33 cellular contexts compared by ENCODE assay signal in genomic region chr2:127055786-127056076, GRCh38.
"Had no signal": no experiment of that assay in that cellular context is flagged by ENCODE, and none has a peak within 500 bp of the region (broad histone marks: within the 10 kb centered on the region; RNA-seq: fewer than 3 reads in every experiment).

No MANE protein-coding gene starts in this region.

- H3K4me3 Mint-ChIP-seq: activated CD4-positive, alpha-beta T cell treated with anti-CD3 and anti-CD28 coated beads, Interleukin-2, amount 10 ng/mL, durations not matched to agents 24 days and 14 days; activated CD8-positive, alpha-beta T cell treated with anti-CD3 and anti-CD28 coated beads for 36 hours; activated naive CD8-positive, alpha-beta T cell treated with anti-CD3 and anti-CD28 coated beads for 36 hours; activated T-cell treated with anti-CD3 and anti-CD28 coated beads, Interleukin-2, amount 50 U/mL, for 72 hours; activated T-helper 17 cell treated with anti-CD3 and anti-CD28 coated beads, Interleukin-2, amount 50 U/mL, for 72 hours had no signal

- DNase-seq: activated CD4-positive, alpha-beta T cell treated with anti-CD3 and anti-CD28 coated beads for 1 hour; activated CD4-positive, alpha-beta T cell treated with anti-CD3 and anti-CD28 coated beads, Interleukin-2, amount 10 ng/mL, durations not matched to agents 24 days and 14 days; activated CD4-positive, alpha-beta T cell treated with anti-CD3 and anti-CD28 coated beads, Interleukin-2, amount 50 U/mL, for 4 hours; activated CD4-positive, CD25-positive, alpha-beta regulatory T cell; activated CD8-positive, alpha-beta T cell treated with anti-CD3 and anti-CD28 coated beads for 36 hours; activated effector memory CD4-positive, alpha-beta T cell treated with anti-CD3 and anti-CD28 coated beads, Interleukin-2, amount 50 U/mL, for 16 hours; activated naive CD4-positive, alpha-beta T cell; activated naive CD4-positive, alpha-beta T cell treated with anti-CD3 and anti-CD28 coated beads, Interleukin-2, amount 50 U/mL, for 16 hours; activated naive CD8-positive, alpha-beta T cell treated with anti-CD3 and anti-CD28 coated beads for 36 hours; activated T-cell treated with anti-CD3 and anti-CD28 coated beads, Interleukin-2, amount 50 U/mL, for 1 hour; activated T-cell treated with anti-CD3 and anti-CD28 coated beads, Interleukin-2, amount 50 U/mL, for 72 hours; amniotic stem cell; brain microvascular endothelial cell; MM.1S; MV-4-11; NCI-H1092; NCI-H1436 treated with DMSO at 0.1 percent for 48 hours; NCI-H1694 treated with DMSO at 0.1 percent for 48 hours; NCI-H2029; NCI-H2171; NCI-H524; NCI-H748 treated with DMSO at 0.1 percent for 48 hours; NK-92 treated with Interleukin-12 subunit alpha and Interleukin-12 subunit beta, amount 100 ng/mL, for 24 hours; PC-3; Peyer's patch; RPMI8226; SW 1271; T-helper 1 cell; T-helper 2 cell; T-helper 9 cell; WERI-Rb-1 had no signal

- H3K9me3 ChIP-seq: Peyer's patch had no signal

- H3K4me3 ChIP-seq: Peyer's patch had no signal

- H3K9me3 Mint-ChIP-seq: activated CD4-positive, alpha-beta T cell treated with anti-CD3 and anti-CD28 coated beads, Interleukin-2, amount 10 ng/mL, durations not matched to agents 24 days and 14 days; activated CD8-positive, alpha-beta T cell treated with anti-CD3 and anti-CD28 coated beads for 36 hours; activated naive CD8-positive, alpha-beta T cell treated with anti-CD3 and anti-CD28 coated beads for 36 hours; activated T-cell treated with anti-CD3 and anti-CD28 coated beads, Interleukin-2, amount 50 U/mL, for 72 hours; activated T-helper 17 cell treated with anti-CD3 and anti-CD28 coated beads, Interleukin-2, amount 50 U/mL, for 72 hours had no signal

- H3K27me3 Mint-ChIP-seq: activated CD4-positive, alpha-beta T cell treated with anti-CD3 and anti-CD28 coated beads, Interleukin-2, amount 10 ng/mL, durations not matched to agents 24 days and 14 days; activated CD8-positive, alpha-beta T cell treated with anti-CD3 and anti-CD28 coated beads for 36 hours; activated naive CD8-positive, alpha-beta T cell treated with anti-CD3 and anti-CD28 coated beads for 36 hours; activated T-helper 17 cell treated with anti-CD3 and anti-CD28 coated beads, Interleukin-2, amount 50 U/mL, for 72 hours had no signal

- H3K4me2 ChIP-seq: KMS-11 had no signal

- ATAC-seq: activated CD8-positive, alpha-beta T cell treated with anti-CD3 and anti-CD28 coated beads for 36 hours; activated T-cell treated with anti-CD3 and anti-CD28 coated beads, Interleukin-2, amount 50 U/mL, for 72 hours; activated T-helper 17 cell treated with anti-CD3 and anti-CD28 coated beads, Interleukin-2, amount 50 U/mL, for 72 hours; PC-3 had no signal

- H3K4me1 Mint-ChIP-seq: activated CD4-positive, alpha-beta T cell treated with anti-CD3 and anti-CD28 coated beads, Interleukin-2, amount 10 ng/mL, durations not matched to agents 24 days and 14 days had no signal

- H3K27ac Mint-ChIP-seq: activated CD4-positive, alpha-beta T cell treated with anti-CD3 and anti-CD28 coated beads, Interleukin-2, amount 10 ng/mL, durations not matched to agents 24 days and 14 days; activated T-cell treated with anti-CD3 and anti-CD28 coated beads, Interleukin-2, amount 50 U/mL, for 72 hours; activated T-helper 17 cell treated with anti-CD3 and anti-CD28 coated beads, Interleukin-2, amount 50 U/mL, for 72 hours had no signal

- H3K27ac ChIP-seq: brain microvascular endothelial cell, KMS-11, Peyer's patch, WERI-Rb-1 had no signal

- H3K9ac ChIP-seq: KMS-11 had no signal

- H3K27me3 ChIP-seq: brain microvascular endothelial cell, Peyer's patch had no signal

- H3K36me3 ChIP-seq: Peyer's patch had no signal
